8 cellular contexts compared by ENCODE assay signal in genomic region chr15:53197426-53197839, GRCh38.
DNase-seq lines count a peak whose midpoint lies in the region; ATAC-seq, FAIRE-seq and TF ChIP-seq lines count a peak whose summit lies in the region.

No MANE protein-coding gene starts in this region.

- no peak for FAIRE-seq in bronchial epithelial cell (lab: Jason Lieb, UNC)

- ATAC-seq in GM21576 (IDR thresholded peaks at IDR 0.05; ENCODE audit: unreplicated experiment) (peak; percentile 88), RWPE2 (ENCODE audit: low read depth) (peak; percentile 86), left colon (peak; percentile 84)

- H3K4me1 ChIP-seq in RWPE2 (ENCODE audit: insufficient read depth, poor library complexity, severe bottlenecking) = no peaks in the 10 kb centered on the region

- peaks cover 19% of the 10 kb centered on the region for H3K27me3 ChIP-seq in RWPE2 (ENCODE audit: insufficient read depth, poor library complexity, severe bottlenecking)
- no peaks in the 10 kb centered on the region for H3K27me3 ChIP-seq in bronchial epithelial cell (ENCODE audit: control insufficient read depth, insufficient read depth, low read length)

- intact Hi-C loops in left colon (cut with DNase I, micrococcal nuclease) = loop anchor here in 1 of 2 donors (5.0 kb wide), 1 partner anchor 415 kb away; no protein-coding TSS in a partner anchor

- no peak overlapping the region for H3K27ac ChIP-seq in RWPE2 (ENCODE audit: poor library complexity, severe bottlenecking)

- H3K4me3 ChIP-seq in RWPE2 (ENCODE audit: severe bottlenecking) (no peak overlapping the region), bronchial epithelial cell (ENCODE audit: low read depth, low read length) (no peak overlapping the region)

- no peaks in the 10 kb centered on the region for H3K9me3 ChIP-seq in RWPE2 (ENCODE audit: severe bottlenecking)

- TF ChIP-seq CTCF in RWPE2 (IDR thresholded peaks at IDR 0.05; ENCODE audit: poor library complexity, severe bottlenecking) = peak; percentile 98
- peak; percentile 98 for TF ChIP-seq CTCF in bronchial epithelial cell (IDR thresholded peaks at IDR 0.05; ENCODE audit: insufficient read depth, low read length, severe bottlenecking)

- DNase-seq in EH (ENCODE audit: low read depth) = peak; percentile 9
- DNase-seq in M059J (ENCODE audit: low read depth) = peak; percentile 43
- no peak for DNase-seq in RWPE2 (ENCODE audit: low spot score)
- peak; percentile 35 for DNase-seq in bronchial epithelial cell (ENCODE audit: low read depth)
- peak; percentile 29 to 58 for DNase-seq in left colon
- DNase-seq in stimulated activated CD8-positive, alpha-beta memory T cell treated with anti-CD3 and anti-CD28 coated beads, Interleukin-15, amount 100 ng/mL, for 48 hours (ENCODE audit: low read depth in 2 of 2) = peak; percentile 5 to 36
- DNase-seq in NK-92 treated with Interleukin-12 subunit alpha and Interleukin-12 subunit beta, amount 100 ng/mL, for 24 hours (lab: John Stamatoyannopoulos, UW) = no peak

- H3K36me3 ChIP-seq in RWPE2 (ENCODE audit: low read depth) = no peaks in the 10 kb centered on the region
- no peaks in the 10 kb centered on the region for H3K36me3 ChIP-seq in bronchial epithelial cell (ENCODE audit: control insufficient read depth, insufficient read depth, low read length)

Comparison
In these comparisons a context has a peak if more than half of its experiments do, and no peak if none do; other contexts are left out.
1. DNase-seq: peak in EH (single experiment), M059J (single experiment), bronchial epithelial cell (single experiment), left colon (2 of 2) and stimulated activated CD8-positive, alpha-beta memory T cell treated with anti-CD3 and anti-CD28 coated beads, Interleukin-15, amount 100 ng/mL, for 48 hours (2 of 2); none in RWPE2 (single experiment) and NK-92 treated with Interleukin-12 subunit alpha and Interleukin-12 subunit beta, amount 100 ng/mL, for 24 hours (single experiment).
2. Peak in every context shown above with its lines, with median percentiles within 50 percentile points of each other: ATAC-seq.